27 cellular contexts compared by ENCODE assay signal in genomic region chr11:131253142-131253884, GRCh38.
A peak's percentile ranks its signal among the peaks of the same experiment; 100 is the strongest.
DNase-seq lines count a peak whose midpoint lies in the region; ATAC-seq and TF ChIP-seq lines count a peak whose summit lies in the region.
"Had no signal": no experiment of that assay in that cellular context is flagged by ENCODE, and none has a peak within 500 bp of the region (broad histone marks: within the 10 kb centered on the region; RNA-seq: fewer than 3 reads in every experiment).

No MANE protein-coding gene starts in this region.

- H3K4me1 Mint-ChIP-seq in brain = peaks cover 42% of the 10 kb centered on the region
- H3K4me1 Mint-ChIP-seq: activated naive CD4-positive, alpha-beta T cell treated with anti-CD3 and anti-CD28 coated beads, Interleukin-2, amount 50 U/mL, for 24 hours; B cell; immature natural killer cell; naive B cell; stimulated activated naive CD8-positive, alpha-beta T cell treated with anti-CD3 and anti-CD28 coated beads, Interleukin-15, amount 100 ng/mL, for 72 hours had no signal

- H3K9me3 Mint-ChIP-seq in brain = no peaks in the 10 kb centered on the region
- H3K9me3 Mint-ChIP-seq: activated naive CD4-positive, alpha-beta T cell treated with anti-CD3 and anti-CD28 coated beads, Interleukin-2, amount 50 U/mL, for 24 hours had no signal

- H3K4me1 ChIP-seq in iPS-18a (ENCODE audit: control insufficient read depth, low read depth, low read length) = peaks cover 27% of the 10 kb centered on the region
- H3K4me1 ChIP-seq: colonic mucosa, foreskin keratinocyte, upper lobe of left lung had no signal

- peak overlapping the region in 4 of 5 experiments; percentile 25 to 72 (median 58) for H3K4me3 Mint-ChIP-seq in brain
- H3K4me3 Mint-ChIP-seq: activated naive CD4-positive, alpha-beta T cell treated with anti-CD3 and anti-CD28 coated beads, Interleukin-2, amount 50 U/mL, for 24 hours; B cell; IgD-negative memory B cell; immature natural killer cell; naive B cell; stimulated activated naive CD8-positive, alpha-beta T cell treated with anti-CD3 and anti-CD28 coated beads, Interleukin-15, amount 100 ng/mL, for 72 hours had no signal

- H3K36me3 Mint-ChIP-seq in brain = no peaks in the 10 kb centered on the region
- H3K36me3 Mint-ChIP-seq: activated naive CD4-positive, alpha-beta T cell treated with anti-CD3 and anti-CD28 coated beads, Interleukin-2, amount 50 U/mL, for 24 hours; IgD-negative memory B cell; immature natural killer cell; naive B cell had no signal

- no peaks in the 10 kb centered on the region for H3K9me3 ChIP-seq in iPS-18a (ENCODE audit: control insufficient read depth, low read depth, low read length)
- H3K9me3 ChIP-seq: colonic mucosa, MG63, upper lobe of left lung had no signal

- peaks cover 8% of the 10 kb centered on the region for H3K27me3 ChIP-seq in iPS-18a (ENCODE audit: control insufficient read depth, insufficient read depth, low read length)
- H3K27me3 ChIP-seq: brain microvascular endothelial cell, colonic mucosa, foreskin keratinocyte, MG63, upper lobe of left lung had no signal

- H3K27me3 Mint-ChIP-seq in brain = no peaks in the 10 kb centered on the region

- H3K27ac Mint-ChIP-seq in brain = peak overlapping the region; percentile 15 to 82 (median 74)
- H3K27ac Mint-ChIP-seq: activated naive CD4-positive, alpha-beta T cell treated with anti-CD3 and anti-CD28 coated beads, Interleukin-2, amount 50 U/mL, for 24 hours; B cell; IgD-negative memory B cell; immature natural killer cell; naive B cell; progenitor cell of endocrine pancreas; stimulated activated naive CD8-positive, alpha-beta T cell treated with anti-CD3 and anti-CD28 coated beads, Interleukin-15, amount 100 ng/mL, for 72 hours had no signal

- DNase-seq in NCI-H1417 (lab: John Stamatoyannopoulos, UW) (peak; percentile 15 to 59 (median 36)), NCI-H1417 treated with DMSO at 0.1 percent for 48 hours (lab: John Stamatoyannopoulos, UW) (no peak), retina (peak; percentile 63), coronary artery (ENCODE audit: low spot score) (no peak), EL (no peak)
- DNase-seq: activated CD4-positive, alpha-beta T cell treated with anti-CD3 and anti-CD28 coated beads for 1 hour; activated CD8-positive, alpha-beta memory T cell treated with anti-CD3 and anti-CD28 coated beads for 24 hours; activated T-cell treated with anti-CD3 and anti-CD28 coated beads, Interleukin-2, amount 50 U/mL, for 48 hours; brain microvascular endothelial cell; colonic mucosa; COR-L47; foreskin keratinocyte; immature natural killer cell; MG63; naive B cell; NCI-H446; stimulated activated naive CD8-positive, alpha-beta T cell treated with anti-CD3 and anti-CD28 coated beads, Interleukin-15, amount 100 ng/mL, for 72 hours had no signal

- peak overlapping the region; percentile 95 for H3K27ac ChIP-seq in iPS-18a (ENCODE audit: low read length)
- H3K27ac ChIP-seq in coronary artery = no peak overlapping the region
- H3K27ac ChIP-seq: 22Rv1, brain microvascular endothelial cell, colonic mucosa, foreskin keratinocyte, RWPE1, upper lobe of left lung had no signal

- H3K36me3 ChIP-seq in iPS-18a (ENCODE audit: control insufficient read depth, low read depth, low read length) = no peaks in the 10 kb centered on the region
- H3K36me3 ChIP-seq: brain microvascular endothelial cell, colonic mucosa, MG63, upper lobe of left lung had no signal

- H3K9ac ChIP-seq in iPS-18a (ENCODE audit: low read length) = peak overlapping the region; percentile 98

- ATAC-seq in HG02981 (IDR thresholded peaks at IDR 0.05; ENCODE audit: unreplicated experiment) = no peak
- ATAC-seq: foreskin keratinocyte; stimulated activated naive CD8-positive, alpha-beta T cell treated with anti-CD3 and anti-CD28 coated beads, Interleukin-15, amount 100 ng/mL, for 72 hours had no signal

- peak overlapping the region; percentile 82 for H3K4me3 ChIP-seq in iPS-18a (ENCODE audit: low read length)
- no peak overlapping the region for H3K4me3 ChIP-seq in coronary artery
- H3K4me3 ChIP-seq: colonic mucosa, MG63, upper lobe of left lung had no signal

- TF ChIP-seq CTCF in brain (conservative IDR thresholded peaks at IDR 0.05) (no peak), coronary artery (IDR thresholded peaks at IDR 0.05) (no peak)

Comparison
In these comparisons a context has a peak if more than half of its experiments do, and no peak if none do; other contexts are left out.
1. DNase-seq: peak in NCI-H1417 (3 of 3) and retina (single experiment); none in NCI-H1417 treated with DMSO at 0.1 percent for 48 hours (single experiment), coronary artery (single experiment) and EL (single experiment).